ENCODE assay signal across 25 cellular contexts in genomic region chr6:39124114-39124513, GRCh38. TPM values are rescaled to one million over a fixed set of nuclear protein-coding genes. Genes with fewer than 3 reads are reported as not detected.
DNase-seq lines count a peak whose midpoint lies in the region; ATAC-seq, FAIRE-seq and TF ChIP-seq lines count a peak whose summit lies in the region.
"Had no signal": no experiment of that assay in that cellular context is flagged by ENCODE, and none has a peak within 500 bp of the region (broad histone marks: within the 10 kb centered on the region; RNA-seq: fewer than 3 reads in every experiment).

No MANE protein-coding gene starts in this region.

- H4K20me1 ChIP-seq in GM23338 (replicated peaks; ENCODE audit: insufficient read depth): no peaks in the 10 kb centered on the region
- H4K20me1 ChIP-seq: BLaER1 treated with 17β-estradiol and CSF1 and Interleukin-3, amounts not matched to agents 10 nM and 100 nM had no signal

- intact Hi-C loops in Right ventricle myocardium superior (cut with DNase I) (no loop called here), left ventricle myocardium inferior (cut with micrococcal nuclease) (no loop called here), heart right ventricle (cut with DNase I) (no loop called here)

- H3K4me2 ChIP-seq in mesenchymal stem cell (ENCODE audit: low read length, poor library complexity, severe bottlenecking) (no peak overlapping the region), GM23338 (no peak overlapping the region)
- H3K4me2 ChIP-seq: BLaER1 treated with 17β-estradiol and CSF1 and Interleukin-3, amounts not matched to agents 10 nM and 100 nM had no signal

- no peak overlapping the region for H3K23ac ChIP-seq in mesenchymal stem cell (ENCODE audit: low read length in 2 of 2)

- no peak overlapping the region for H2AK5ac ChIP-seq in mesenchymal stem cell (ENCODE audit: low read length, severe bottlenecking)

- peak overlapping the region; percentile 24 for H3K9ac ChIP-seq in mesenchymal stem cell (ENCODE audit: low read length)
- H3K9ac ChIP-seq: BLaER1 treated with 17β-estradiol and CSF1 and Interleukin-3, amounts not matched to agents 10 nM and 100 nM had no signal

- H4K91ac ChIP-seq in mesenchymal stem cell (ENCODE audit: low read length): no peak overlapping the region

- H3K18ac ChIP-seq in mesenchymal stem cell (ENCODE audit: low read depth in 1 of 2, low read length in 2 of 2): no peak overlapping the region

- ATAC-seq in Right ventricle myocardium superior (ENCODE audit: poor library complexity): peak; percentile 73
- ATAC-seq in heart right ventricle: peak in 7 of 8 donors; percentile 42 to 92 (median 73)
- ATAC-seq in GM23338: no peak
- ATAC-seq: CD8-positive, alpha-beta T cell had no signal

- no peak overlapping the region for H3K4me3 Mint-ChIP-seq in GM23338
- H3K4me3 Mint-ChIP-seq: B cell; CD4-positive, alpha-beta T cell; CD8-positive, alpha-beta T cell had no signal

- no peak overlapping the region for H2AFZ ChIP-seq in mesenchymal stem cell (ENCODE audit: low read depth, low read length)
- H2AFZ ChIP-seq in GM23338: no peak overlapping the region

- no peak overlapping the region for H2BK120ac ChIP-seq in mesenchymal stem cell (ENCODE audit: low read depth, low read length)

- no peaks in the 10 kb centered on the region for H3F3A ChIP-seq in GM23338 (replicated peaks; ENCODE audit: low read depth)

- no peaks in the 10 kb centered on the region for H3K9me2 ChIP-seq in GM23338 (ENCODE audit: insufficient read depth)

- no peak overlapping the region for H2BK12ac ChIP-seq in mesenchymal stem cell (ENCODE audit: low read length in 2 of 2)

- H2BK15ac ChIP-seq in mesenchymal stem cell (ENCODE audit: low read depth, poor library complexity, severe bottlenecking): no peak overlapping the region

- no peaks in the 10 kb centered on the region for H3K79me2 ChIP-seq in GM23338 (replicated peaks; ENCODE audit: insufficient read depth)

- H3K4me3 ChIP-seq in left ventricle myocardium inferior (no peak overlapping the region), heart right ventricle (no peak overlapping the region), right atrium auricular region (no peak overlapping the region), mesenchymal stem cell (ENCODE audit: insufficient read depth in 1 of 2, low read depth in 1 of 2, low read length in 2 of 2) (no peak overlapping the region), small intestine (ENCODE audit: low read depth in 1 of 2, low read length in 2 of 2) (no peak overlapping the region), GM23338 (no peak overlapping the region)
- H3K4me3 ChIP-seq: BLaER1 treated with 17β-estradiol and CSF1 and Interleukin-3, amounts not matched to agents 10 nM and 100 nM had no signal

- no peak overlapping the region for H3K27ac Mint-ChIP-seq in GM23338
- H3K27ac Mint-ChIP-seq: B cell; CD4-positive, alpha-beta T cell; CD8-positive, alpha-beta T cell had no signal

- H3K9me3 Mint-ChIP-seq in GM23338: no peaks in the 10 kb centered on the region
- H3K9me3 Mint-ChIP-seq: CD4-positive, alpha-beta T cell; CD8-positive, alpha-beta T cell had no signal

- H3K4ac ChIP-seq in mesenchymal stem cell (ENCODE audit: low read depth in 1 of 2, low read length in 2 of 2): no peak overlapping the region

- H3K9me3 ChIP-seq in left ventricle myocardium inferior (replicated peaks) (no peaks in the 10 kb centered on the region), heart right ventricle (no peaks in the 10 kb centered on the region), right atrium auricular region (no peaks in the 10 kb centered on the region), mesenchymal stem cell (ENCODE audit: control insufficient read depth, low read length) (no peaks in the 10 kb centered on the region), small intestine (ENCODE audit: control insufficient read depth, low read depth) (no peaks in the 10 kb centered on the region)
- H3K9me3 ChIP-seq: BLaER1 treated with 17β-estradiol and CSF1 and Interleukin-3, amounts not matched to agents 10 nM and 100 nM; Caco-2 had no signal

- no peak for FAIRE-seq in small intestine (lab: Jason Lieb, UNC)
- FAIRE-seq: A204.1, D721Med, G401.6, GM12891, GM19239 had no signal

- H4K8ac ChIP-seq in mesenchymal stem cell (ENCODE audit: low read length): no peak overlapping the region

- H3K36me3 Mint-ChIP-seq in GM23338 (ENCODE audit: low read depth): no peaks in the 10 kb centered on the region
- H3K36me3 Mint-ChIP-seq: CD8-positive, alpha-beta T cell had no signal

- H3K27me3 ChIP-seq in left ventricle myocardium inferior (ENCODE audit: low read depth) (no peaks in the 10 kb centered on the region), heart right ventricle (no peaks in the 10 kb centered on the region), right atrium auricular region (no peaks in the 10 kb centered on the region), mesenchymal stem cell (ENCODE audit: control insufficient read depth in 1 of 2, insufficient read depth in 1 of 2, low read length in 2 of 2) (peaks cover 0 to 4% of the 10 kb centered on the region in 2 experiments), small intestine (ENCODE audit: control insufficient read depth in 2 of 2, insufficient read depth in 2 of 2, low read length in 2 of 2) (no peaks in the 10 kb centered on the region), GM23338 (ENCODE audit: insufficient read depth) (no peaks in the 10 kb centered on the region)
- H3K27me3 ChIP-seq: BLaER1 treated with 17β-estradiol and CSF1 and Interleukin-3, amounts not matched to agents 10 nM and 100 nM had no signal

- no peaks in the 10 kb centered on the region for H3K4me1 Mint-ChIP-seq in GM23338
- H3K4me1 Mint-ChIP-seq: B cell had no signal

- peaks cover 7% of the 10 kb centered on the region for H3K27me3 Mint-ChIP-seq in GM23338 (ENCODE audit: insufficient read depth, low read depth, poor library complexity)

- DNase-seq in Right ventricle myocardium superior: no peak
- no peak for DNase-seq in left ventricle myocardium inferior
- DNase-seq in heart right ventricle: no peak
- no peak for DNase-seq in right atrium auricular region (ENCODE audit: low spot score)
- DNase-seq in mesenchymal stem cell: no peak
- peak; percentile 25 for DNase-seq in small intestine
- no peak for DNase-seq in GM23338 (ENCODE audit: low spot score)
- DNase-seq in NCI-H345 treated with DMSO at 0.1 percent for 48 hours (lab: John Stamatoyannopoulos, UW; ENCODE audit: unreplicated experiment): no peak
- DNase-seq: 8988T; ACHN; AML-193; Caco-2; Calu3; CD4-positive, alpha-beta T cell; CD8-positive, alpha-beta T cell; DMS79 treated with DMSO at 0.1 percent for 48 hours; GF-D8 had no signal

- H3K4me1 ChIP-seq in left ventricle myocardium inferior (peaks cover 3% of the 10 kb centered on the region), heart right ventricle (peaks cover 0 to 9% (median 0%) of the 10 kb centered on the region in 9 donors), right atrium auricular region (no peaks in the 10 kb centered on the region), mesenchymal stem cell (ENCODE audit: control insufficient read depth, insufficient read depth, low read depth, low read length) (no peaks in the 10 kb centered on the region), small intestine (ENCODE audit: control insufficient read depth in 2 of 2, insufficient read depth in 1 of 2, low read depth in 1 of 2, low read length in 1 of 2) (no peaks in the 10 kb centered on the region), GM23338 (ENCODE audit: insufficient read depth) (no peaks in the 10 kb centered on the region)
- H3K4me1 ChIP-seq: BLaER1 treated with 17β-estradiol and CSF1 and Interleukin-3, amounts not matched to agents 10 nM and 100 nM had no signal

- H3K27ac ChIP-seq in left ventricle myocardium inferior (replicated peaks): no peak overlapping the region
- H3K27ac ChIP-seq in heart right ventricle: no peak overlapping the region
- H3K27ac ChIP-seq in right atrium auricular region: no peak overlapping the region
- no peak overlapping the region for H3K27ac ChIP-seq in mesenchymal stem cell (ENCODE audit: low read length, poor library complexity, severe bottlenecking)
- no peak overlapping the region for H3K27ac ChIP-seq in small intestine (ENCODE audit: low read depth in 1 of 2, low read length in 1 of 2)
- H3K27ac ChIP-seq in GM23338 (ENCODE audit: low read depth): no peak overlapping the region
- H3K27ac ChIP-seq: BLaER1 treated with 17β-estradiol and CSF1 and Interleukin-3, amounts not matched to agents 10 nM and 100 nM; C4-2B had no signal

- H3K79me1 ChIP-seq in mesenchymal stem cell (replicated peaks; ENCODE audit: low read length, poor library complexity, severe bottlenecking): no peaks in the 10 kb centered on the region

- H3K36me3 ChIP-seq in left ventricle myocardium inferior (no peaks in the 10 kb centered on the region), heart right ventricle (no peaks in the 10 kb centered on the region), right atrium auricular region (no peaks in the 10 kb centered on the region), mesenchymal stem cell (ENCODE audit: control insufficient read depth in 1 of 2, insufficient read depth in 2 of 2, low read depth in 1 of 2, low read length in 2 of 2) (no peaks in the 10 kb centered on the region), small intestine (ENCODE audit: control insufficient read depth in 2 of 2, insufficient read depth in 2 of 2, low read length in 2 of 2) (no peaks in the 10 kb centered on the region), GM23338 (ENCODE audit: insufficient read depth) (no peaks in the 10 kb centered on the region)
- H3K36me3 ChIP-seq: BLaER1 treated with 17β-estradiol and CSF1 and Interleukin-3, amounts not matched to agents 10 nM and 100 nM had no signal

- TF ChIP-seq CTCF in left ventricle myocardium inferior (IDR thresholded peaks at IDR 0.05; ENCODE audit: borderline replicate concordance) (no peak), heart right ventricle (IDR thresholded peaks at IDR 0.05) (no peak), right atrium auricular region (IDR thresholded peaks at IDR 0.05) (no peak), GM23338 (conservative IDR thresholded peaks at IDR 0.05; ENCODE audit: low read depth in 2 of 2) (no peak)

- H3K14ac ChIP-seq in mesenchymal stem cell (ENCODE audit: low read length in 2 of 2): no peak overlapping the region

- no peak overlapping the region for H2BK5ac ChIP-seq in mesenchymal stem cell (ENCODE audit: low read depth, low read length, poor library complexity, severe bottlenecking)

TF ChIP-seq in GM23338, 12 proteins besides CTCF, POLR2A, EP300 and RAD21 (continues in another document):
- no peak for TF ChIP-seq CREB1 (CRISPR knock-in tag; IDR thresholded peaks at IDR 0.05; ENCODE audit: low read depth)
- TF ChIP-seq NANOG (IDR thresholded peaks at IDR 0.05; ENCODE audit: borderline replicate concordance): no peak

RNA-seq across cellular contexts. Expression of gene SAYSD1, which starts 9.1 kb away (rescaled TPM):
- total RNA-seq in Right ventricle myocardium superior (10.9 TPM), left ventricle myocardium inferior (10.0 TPM), heart right ventricle (10 to 100 TPM in 1 of 10 donors, 1 to 10 TPM in 9; 6.4 to 10.4 (median 8.9) TPM), right atrium auricular region (10 to 100 TPM; 10.3 to 10.5 TPM)
- polyA plus RNA-seq in heart right ventricle (10 to 100 TPM in 1 of 2 donors, 1 to 10 TPM in 1; 7.3 to 11.5 TPM), small intestine (10 to 100 TPM; 13.4 to 16.1 (median 13.5) TPM), GM23338 (2016; fragmentation: Nextera tagmentation; extraction: Ambion mirVana) (8.2 and 9.2 TPM in 2 replicates)
- polyA plus RNA-seq in mesenchymal stem cell (2013, experiment 1 of 2): 7.1 TPM
- 7.4 TPM for polyA plus RNA-seq in mesenchymal stem cell (2013, experiment 2 of 2)
- 9.5 and 10.0 TPM in 2 replicates for total RNA-seq in GM23338 (2014; rRNA removed; shearing (Covaris generic))
